In the genomic region with DNA sequence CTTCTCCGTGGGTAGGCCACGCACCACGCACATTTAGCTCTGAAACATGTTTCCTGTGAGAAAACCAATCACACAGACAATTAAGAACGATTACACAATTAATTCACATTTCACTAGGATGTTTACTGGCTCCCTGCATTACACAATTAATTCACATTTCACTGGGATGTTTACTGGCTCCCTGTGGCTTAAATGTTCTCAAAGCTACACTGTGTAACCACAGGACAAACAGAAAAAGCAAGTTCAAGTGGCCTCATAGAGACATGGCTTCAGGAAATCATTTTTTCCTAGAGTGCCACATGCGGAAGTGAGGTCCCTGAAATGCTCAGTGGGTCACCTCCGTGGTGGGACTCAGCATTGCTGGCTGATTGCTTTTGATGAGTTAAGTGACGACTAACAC, we compare ENCODE assay signal across 16 cellular contexts.
"Had no signal": no experiment of that assay in that cellular context is flagged by ENCODE, and none has a peak within 500 bp of the region (broad histone marks: within the 10 kb centered on the region; RNA-seq: fewer than 3 reads in every experiment).

No MANE protein-coding gene starts in this region.

- H3K27me3 Mint-ChIP-seq: activated CD4-positive, alpha-beta memory T cell treated with anti-CD3 and anti-CD28 coated beads for 36 hours; activated CD4-positive, alpha-beta T cell treated with anti-CD3 and anti-CD28 coated beads for 36 hours; activated CD8-positive, alpha-beta memory T cell treated with anti-CD3 and anti-CD28 coated beads, Interleukin-2, amount 10 ng/mL, durations not matched to agents 7 days and 5 days; activated T-cell treated with anti-CD3 and anti-CD28 coated beads, Interleukin-2, amount 50 U/mL, for 24 hours; progenitor cell of endocrine pancreas; stimulated activated naive B cell treated with anti-CD40 and anti-IgM and Interleukin-4, amounts not matched to agents 10 μg/mL and 1 μg/mL and 100 μg/mL, for 72 hours had no signal

- ATAC-seq: activated CD4-positive, alpha-beta T cell treated with anti-CD3 and anti-CD28 coated beads for 36 hours; activated CD8-positive, alpha-beta memory T cell treated with anti-CD3 and anti-CD28 coated beads, Interleukin-2, amount 10 ng/mL, durations not matched to agents 7 days and 5 days; gastroesophageal sphincter; heart right ventricle; stimulated activated naive B cell treated with anti-CD40 and anti-IgM and Interleukin-4, amounts not matched to agents 10 μg/mL and 1 μg/mL and 100 μg/mL, for 72 hours had no signal

- H3K4me3 Mint-ChIP-seq: activated CD4-positive, alpha-beta memory T cell treated with anti-CD3 and anti-CD28 coated beads for 36 hours; activated CD4-positive, alpha-beta T cell treated with anti-CD3 and anti-CD28 coated beads for 36 hours; activated CD8-positive, alpha-beta memory T cell treated with anti-CD3 and anti-CD28 coated beads, Interleukin-2, amount 10 ng/mL, durations not matched to agents 7 days and 5 days; activated T-cell treated with anti-CD3 and anti-CD28 coated beads, Interleukin-2, amount 50 U/mL, for 24 hours; nephron; stimulated activated naive B cell treated with anti-CD40 and anti-IgM and Interleukin-4, amounts not matched to agents 10 μg/mL and 1 μg/mL and 100 μg/mL, for 72 hours had no signal

- H3K36me3 Mint-ChIP-seq: activated CD8-positive, alpha-beta memory T cell treated with anti-CD3 and anti-CD28 coated beads, Interleukin-2, amount 10 ng/mL, durations not matched to agents 7 days and 5 days had no signal

- H3K4me1 Mint-ChIP-seq: activated CD4-positive, alpha-beta T cell treated with anti-CD3 and anti-CD28 coated beads for 36 hours; activated CD8-positive, alpha-beta memory T cell treated with anti-CD3 and anti-CD28 coated beads, Interleukin-2, amount 10 ng/mL, durations not matched to agents 7 days and 5 days; nephron; stimulated activated naive B cell treated with anti-CD40 and anti-IgM and Interleukin-4, amounts not matched to agents 10 μg/mL and 1 μg/mL and 100 μg/mL, for 72 hours had no signal

- H3K9me3 Mint-ChIP-seq: activated CD4-positive, alpha-beta memory T cell treated with anti-CD3 and anti-CD28 coated beads for 36 hours; activated T-cell treated with anti-CD3 and anti-CD28 coated beads, Interleukin-2, amount 50 U/mL, for 24 hours; nephron; stimulated activated naive B cell treated with anti-CD40 and anti-IgM and Interleukin-4, amounts not matched to agents 10 μg/mL and 1 μg/mL and 100 μg/mL, for 72 hours had no signal

- H3K4me3 ChIP-seq: gastroesophageal sphincter, heart right ventricle, right atrium auricular region, tibial artery had no signal

- DNase-seq: activated CD4-positive, alpha-beta memory T cell treated with anti-CD3 and anti-CD28 coated beads for 36 hours; activated CD4-positive, alpha-beta T cell treated with anti-CD3 and anti-CD28 coated beads for 36 hours; activated CD8-positive, alpha-beta memory T cell treated with anti-CD3 and anti-CD28 coated beads, Interleukin-2, amount 10 ng/mL, durations not matched to agents 7 days and 5 days; activated effector memory CD4-positive, alpha-beta T cell treated with Interleukin-2 at 50 U/mL for 16 hours; activated naive CD4-positive, alpha-beta T cell treated with anti-CD3 and anti-CD28 coated beads, Interleukin-2, amount 50 U/mL, for 16 hours; activated T-cell treated with anti-CD3 and anti-CD28 coated beads, Interleukin-2, amount 50 U/mL, for 24 hours; erythroblast; heart right ventricle; nucleus accumbens; stimulated activated CD4-positive, alpha-beta T cell treated with anti-CD3 and anti-CD28 coated beads, Interleukin-4, amount 100 ng/mL, for 1 hour; stimulated activated naive B cell treated with anti-CD40 and anti-IgM and Interleukin-4, amounts not matched to agents 10 μg/mL and 1 μg/mL and 100 μg/mL, for 72 hours; tibial artery had no signal
